22 cellular contexts compared by ENCODE assay signal in the genomic region with DNA sequence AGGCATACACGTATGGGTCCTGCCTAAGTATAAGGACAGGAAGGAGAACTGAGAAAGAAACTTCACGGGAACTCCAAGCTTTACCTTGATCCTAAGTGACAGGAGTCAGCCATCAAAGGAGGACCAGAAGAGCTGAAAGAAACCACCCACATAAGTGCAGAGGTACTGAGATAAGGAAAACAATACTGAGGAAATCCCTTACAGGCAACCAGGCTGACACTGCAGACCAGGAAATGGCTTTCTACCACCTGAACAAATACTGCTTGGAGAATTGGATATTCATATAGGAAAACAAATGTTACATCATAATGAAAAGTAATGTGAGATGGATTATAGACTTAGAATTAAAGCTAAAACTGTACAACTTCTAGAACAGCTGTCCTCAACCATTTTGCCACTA.
"Had no signal": no experiment of that assay in that cellular context is flagged by ENCODE, and none has a peak within 500 bp of the region (broad histone marks: within the 10 kb centered on the region; RNA-seq: fewer than 3 reads in every experiment).

No MANE protein-coding gene starts in this region.

- H3K36me3 ChIP-seq: heart right ventricle, neural progenitor cell, thoracic aorta, upper lobe of left lung had no signal

- DNase-seq: activated CD4-positive, alpha-beta T cell treated with anti-CD3 and anti-CD28 coated beads, Interleukin-2, amount 10 ng/mL, durations not matched to agents 7 days and 5 days; activated CD8-positive, alpha-beta memory T cell treated with anti-CD3 and anti-CD28 coated beads, Interleukin-2, amount 10 ng/mL, durations not matched to agents 7 days and 5 days; activated CD8-positive, alpha-beta T cell treated with anti-CD3 and anti-CD28 coated beads for 36 hours; activated gamma-delta T cell; activated naive CD4-positive, alpha-beta T cell treated with anti-CD3 and anti-CD28 coated beads, Interleukin-2, amount 50 U/mL, for 16 hours; activated naive CD8-positive, alpha-beta T cell treated with anti-CD3 and anti-CD28 coated beads, Interleukin-2, amount 50 U/mL, for 24 hours; activated T-cell treated with anti-CD3 and anti-CD28 coated beads for 4 hours; anterior cingulate cortex; central memory CD4-positive, alpha-beta T cell; dorsolateral prefrontal cortex; heart right ventricle; islet precursor cell; left colon; mesenchymal stem cell; naive thymus-derived CD4-positive, alpha-beta T cell; retina; stimulated activated CD4-positive, alpha-beta T cell treated with anti-CD3 and anti-CD28 coated beads, Interleukin-4, amount 100 ng/mL, for 24 hours; stimulated activated naive CD4-positive, alpha-beta T cell treated with Interleukin-2 at 50 U/mL for 16 hours; T-cell; upper lobe of left lung had no signal

- H3K27me3 ChIP-seq: dorsolateral prefrontal cortex, heart right ventricle, neural progenitor cell, upper lobe of left lung had no signal

- H3K4me3 ChIP-seq: dorsolateral prefrontal cortex, heart right ventricle, neural progenitor cell, thoracic aorta, upper lobe of left lung had no signal
